ENCODE assay signal across 8 cellular contexts in genomic region chr17:8176197-8176940, GRCh38. TPM values are rescaled to one million over a fixed set of nuclear protein-coding genes. Genes with fewer than 3 reads are reported as not detected.
DNase-seq lines count a peak whose midpoint lies in the region; ATAC-seq and TF ChIP-seq lines count a peak whose summit lies in the region.

Gene TMEM107, minus strand, starts transcription at chr17:8176380. Its CDS starts 94 bp downstream, at chr17:8176286.

- peaks cover 14% of the 10 kb centered on the region for H3F3A ChIP-seq in SK-N-SH (replicated peaks; ENCODE audit: insufficient read depth)

- peak within 1 kb of the TSS; percentile 77 for H3K14ac ChIP-seq in neuronal stem cell (ENCODE audit: low read length)

- TF ChIP-seq EP300 in SK-N-SH (IDR thresholded peaks at IDR 0.05; ENCODE audit: borderline replicate concordance in 1 of 2, low read depth in 1 of 2, low read length in 1 of 2) (peak in 1 of 2 experiments; percentile 25; a peak in 1 of 4 replicates), gastroesophageal sphincter (IDR thresholded peaks at IDR 0.05) (no peak)

- H3K18ac ChIP-seq in neuronal stem cell (ENCODE audit: low read length) = peak within 1 kb of the TSS; percentile 97

- H3K79me2 ChIP-seq in SK-N-SH (ENCODE audit: insufficient read depth) = peaks cover 9% of the 10 kb centered on the region

- H3K27ac Mint-ChIP-seq in activated naive CD4-positive, alpha-beta T cell treated with anti-CD3 and anti-CD28 coated beads for 36 hours = peak within 1 kb of the TSS; percentile 88

- POLR2A ChIA-PET in SK-N-SH (lab: Yijun Ruan, JAX) = interaction anchor here (0.6 to 1.5 kb wide), 3 partner anchors 10 to 49 kb away, joined by 3 to 6 read pairs (median 4); no protein-coding TSS in a partner anchor

- no peak within 1 kb of the TSS for H2BK120ac ChIP-seq in neuronal stem cell (ENCODE audit: low read depth, low read length)

- H3K4me2 ChIP-seq in SK-N-SH = peak within 1 kb of the TSS; percentile 87
- H3K4me2 ChIP-seq in neuronal stem cell (ENCODE audit: insufficient read depth, low read length, poor library complexity, severe bottlenecking) = peak within 1 kb of the TSS; percentile 91

- H3K4me3 ChIP-seq in LNCaP clone FGC (ENCODE audit: low read depth, low read length) = peak within 1 kb of the TSS; percentile 73
- peak within 1 kb of the TSS; percentile 57 to 91 for H3K4me3 ChIP-seq in SK-N-SH (ENCODE audit: low read depth in 2 of 2, low read length in 1 of 2)
- peak within 1 kb of the TSS; percentile 46 to 62 for H3K4me3 ChIP-seq in gastroesophageal sphincter
- peak within 1 kb of the TSS; percentile 89 to 90 for H3K4me3 ChIP-seq in neuronal stem cell (ENCODE audit: low read length in 2 of 2)

- H3K9me3 ChIP-seq in SK-N-SH = no peaks in the 10 kb centered on the region
- H3K9me3 ChIP-seq in gastroesophageal sphincter = no peaks in the 10 kb centered on the region
- no peaks in the 10 kb centered on the region for H3K9me3 ChIP-seq in neuronal stem cell (replicated peaks in 1 of 2; ENCODE audit: control insufficient read depth in 2 of 2, insufficient read depth in 1 of 2, low read depth in 1 of 2, low read length in 2 of 2)

- 4% methylated on average over 20 of the region's 56 CpGs for WGBS in SK-N-SH (ENCODE audit: low lambda C conversion rate)
- 0% methylated on average over 1 to 6 of the region's 56 CpGs for WGBS in gastroesophageal sphincter (ENCODE audit: low coverage in 1 of 2), 2 donors
- WGBS in neuronal stem cell (ENCODE audit: extremely low coverage in 2 of 2, insufficient read length in 2 of 2, insufficient replicate concordance in 1 of 2), 2 donors = no CpG with 5 or more reads among the region's 56 CpGs

- peaks cover 37% of the 10 kb centered on the region for H3K4me1 Mint-ChIP-seq in activated naive CD4-positive, alpha-beta T cell treated with anti-CD3 and anti-CD28 coated beads for 36 hours (ENCODE audit: low read depth)

- peaks cover 2% of the 10 kb centered on the region for H3K79me1 ChIP-seq in neuronal stem cell (ENCODE audit: low read depth, low read length)

- no peaks in the 10 kb centered on the region for H3K9me2 ChIP-seq in SK-N-SH

- peaks cover 4% of the 10 kb centered on the region for H3K36me3 Mint-ChIP-seq in activated naive CD4-positive, alpha-beta T cell treated with anti-CD3 and anti-CD28 coated beads for 36 hours (ENCODE audit: low read depth)

- peak within 1 kb of the TSS; percentile 49 for H4K91ac ChIP-seq in neuronal stem cell (ENCODE audit: low read depth, low read length, poor library complexity)

- peaks cover 4% of the 10 kb centered on the region for H3K27me3 Mint-ChIP-seq in activated naive CD4-positive, alpha-beta T cell treated with anti-CD3 and anti-CD28 coated beads for 36 hours (ENCODE audit: low read depth)

- intact Hi-C loops in activated naive CD4-positive, alpha-beta T cell treated with anti-CD3 and anti-CD28 coated beads for 36 hours (cut with micrococcal nuclease) = no loop called here

- H3K23ac ChIP-seq in neuronal stem cell (ENCODE audit: low read depth, low read length, poor library complexity) = peak within 1 kb of the TSS; percentile 98

- peak within 1 kb of the TSS; percentile 80 for H3K9ac ChIP-seq in SK-N-SH
- peak within 1 kb of the TSS; percentile 93 for H3K9ac ChIP-seq in neuronal stem cell (ENCODE audit: low read depth, low read length, poor library complexity)

- H3K9me3 Mint-ChIP-seq in activated naive CD4-positive, alpha-beta T cell treated with anti-CD3 and anti-CD28 coated beads for 36 hours = no peaks in the 10 kb centered on the region

- TF ChIP-seq CTCF in LNCaP clone FGC (IDR thresholded peaks at IDR 0.05; ENCODE audit: control insufficient read depth, extremely low read depth, insufficient read depth) (no peak), SK-N-SH (IDR thresholded peaks at IDR 0.05) (no peak; the same call in 1 of the 2 replicates), gastroesophageal sphincter (IDR thresholded peaks at IDR 0.05) (no peak)

- H3K4me1 ChIP-seq in SK-N-SH (ENCODE audit: control insufficient read depth in 1 of 2, insufficient read depth in 2 of 2, low read depth in 1 of 2, low read length in 1 of 2) (peaks cover 6 to 28% of the 10 kb centered on the region in 2 experiments; a peak in 2 of 4 replicates), gastroesophageal sphincter (peaks cover 0 to 44% (median 15%) of the 10 kb centered on the region in 3 donors), neuronal stem cell (ENCODE audit: control insufficient read depth in 2 of 2, insufficient read depth in 1 of 2, low read depth in 1 of 2, low read length in 2 of 2) (peaks cover 18 to 20% of the 10 kb centered on the region in 2 donors)

- H2BK15ac ChIP-seq in neuronal stem cell (ENCODE audit: low read length) = peak within 1 kb of the TSS; percentile 96

- H2BK12ac ChIP-seq in neuronal stem cell (ENCODE audit: low read length) = peak within 1 kb of the TSS; percentile 75

- H3K4me3 Mint-ChIP-seq in activated naive CD4-positive, alpha-beta T cell treated with anti-CD3 and anti-CD28 coated beads for 36 hours = peak within 1 kb of the TSS; percentile 93

- H3K36me3 ChIP-seq in SK-N-SH (replicated peaks in 1 of 2; ENCODE audit: control insufficient read depth in 1 of 2, insufficient read depth in 2 of 2, low read length in 1 of 2) = no peaks in the 10 kb centered on the region
- H3K36me3 ChIP-seq in gastroesophageal sphincter = no peaks in the 10 kb centered on the region
- no peaks in the 10 kb centered on the region for H3K36me3 ChIP-seq in neuronal stem cell (replicated peaks in 1 of 2; ENCODE audit: control insufficient read depth in 2 of 2, insufficient read depth in 2 of 2, low read length in 2 of 2)

- no peak within 1 kb of the TSS for H3K4ac ChIP-seq in neuronal stem cell (ENCODE audit: low read length)

- TF ChIP-seq RAD21 in SK-N-SH (IDR thresholded peaks at IDR 0.05; ENCODE audit: low read length) = no peak

- DNase-seq in Ammon's horn (ENCODE audit: low spot score) (peak; percentile 91), LNCaP clone FGC (ENCODE audit: low read depth) (no peak), SK-N-SH (peak; percentile 87), neuronal stem cell (ENCODE audit: low spot score) (peak; percentile 84)
- peak; percentile 94 for DNase-seq in activated naive CD4-positive, alpha-beta T cell treated with anti-CD3 and anti-CD28 coated beads for 36 hours

- H2AFZ ChIP-seq in SK-N-SH (ENCODE audit: low read depth) (peak within 1 kb of the TSS; percentile 90), neuronal stem cell (ENCODE audit: low read length) (peak within 1 kb of the TSS; percentile 88)

- peak within 1 kb of the TSS; percentile 82 for H2BK5ac ChIP-seq in neuronal stem cell (ENCODE audit: low read length)

- H3K27ac ChIP-seq in SK-N-SH (ENCODE audit: low read depth in 2 of 2, low read length in 1 of 2) = peak within 1 kb of the TSS; percentile 64 to 82
- H3K27ac ChIP-seq in gastroesophageal sphincter = peak within 1 kb of the TSS; percentile 11 to 90 (median 83)
- H3K27ac ChIP-seq in neuronal stem cell (replicated peaks; ENCODE audit: low read length) = peak within 1 kb of the TSS; percentile 71
- peak within 1 kb of the TSS; percentile 76 for H3K27ac ChIP-seq in temporal lobe (ENCODE audit: low read depth, low read length)

- peak; percentile 57 for ATAC-seq in GM19438 (IDR thresholded peaks at IDR 0.05; ENCODE audit: low read depth, unreplicated experiment)
- ATAC-seq in gastroesophageal sphincter = peak; percentile 76

- peak within 1 kb of the TSS; percentile 95 for H4K8ac ChIP-seq in neuronal stem cell (ENCODE audit: low read depth, low read length)

- CTCF ChIA-PET in SK-N-SH (lab: Yijun Ruan, JAX) = interaction anchor here (0.6 to 1.8 kb wide), 10 partner anchors 10 to 127 kb away, joined by 3 to 9 read pairs (median 4); no protein-coding TSS in a partner anchor
- CTCF ChIA-PET in activated naive CD4-positive, alpha-beta T cell treated with anti-CD3 and anti-CD28 coated beads for 36 hours (lab: Charles Lee) = interaction anchor here (0.7 to 1.3 kb wide), 2 partner anchors 9 to 47 kb away, joined by 3 read pairs; no protein-coding TSS in a partner anchor

- peak; percentile 11 to 25 for TF ChIP-seq POLR2A in gastroesophageal sphincter (IDR thresholded peaks at IDR 0.05)

- H3K27me3 ChIP-seq in SK-N-SH (ENCODE audit: insufficient read depth) (no peaks in the 10 kb centered on the region), gastroesophageal sphincter (no peaks in the 10 kb centered on the region), neuronal stem cell (ENCODE audit: control insufficient read depth in 3 of 3, insufficient read depth in 3 of 3, low read depth in 1 of 3, low read length in 3 of 3) (no peaks in the 10 kb centered on the region)

- peak within 1 kb of the TSS; percentile 3 for H2AK5ac ChIP-seq in neuronal stem cell (ENCODE audit: low read depth, low read length)

- H4K20me1 ChIP-seq in SK-N-SH (ENCODE audit: insufficient read depth) = no peaks in the 10 kb centered on the region

RNA-seq across cellular contexts. Expression of gene TMEM107, which starts in this region (rescaled TPM):
- polyA plus RNA-seq in SK-N-SH (2012; rRNA removed) = 18.6 and 19.2 TPM in 2 replicates
- 16.7 and 17.7 TPM in 2 replicates for polyA plus RNA-seq in SK-N-SH (2012; cell fraction: cytosol; rRNA removed)
- polyA plus RNA-seq in SK-N-SH (2012; cell fraction: nucleus; rRNA removed) = 16.7 and 21.4 TPM in 2 replicates
- total RNA-seq in activated naive CD4-positive, alpha-beta T cell treated with anti-CD3 and anti-CD28 coated beads for 36 hours = 10 to 100 TPM; 27.6 to 31.5 TPM
- 10 to 100 TPM; 11.2 to 18.8 (median 15.5) TPM for total RNA-seq in gastroesophageal sphincter
- 14.8 TPM for polyA plus RNA-seq in neuronal stem cell (2013, experiment 1 of 2)
- 15.2 TPM for polyA plus RNA-seq in neuronal stem cell (2013, experiment 2 of 2)
- 11.6 TPM for total RNA-seq in temporal lobe
